1 cellular context compared by ENCODE assay signal in the genomic region with DNA sequence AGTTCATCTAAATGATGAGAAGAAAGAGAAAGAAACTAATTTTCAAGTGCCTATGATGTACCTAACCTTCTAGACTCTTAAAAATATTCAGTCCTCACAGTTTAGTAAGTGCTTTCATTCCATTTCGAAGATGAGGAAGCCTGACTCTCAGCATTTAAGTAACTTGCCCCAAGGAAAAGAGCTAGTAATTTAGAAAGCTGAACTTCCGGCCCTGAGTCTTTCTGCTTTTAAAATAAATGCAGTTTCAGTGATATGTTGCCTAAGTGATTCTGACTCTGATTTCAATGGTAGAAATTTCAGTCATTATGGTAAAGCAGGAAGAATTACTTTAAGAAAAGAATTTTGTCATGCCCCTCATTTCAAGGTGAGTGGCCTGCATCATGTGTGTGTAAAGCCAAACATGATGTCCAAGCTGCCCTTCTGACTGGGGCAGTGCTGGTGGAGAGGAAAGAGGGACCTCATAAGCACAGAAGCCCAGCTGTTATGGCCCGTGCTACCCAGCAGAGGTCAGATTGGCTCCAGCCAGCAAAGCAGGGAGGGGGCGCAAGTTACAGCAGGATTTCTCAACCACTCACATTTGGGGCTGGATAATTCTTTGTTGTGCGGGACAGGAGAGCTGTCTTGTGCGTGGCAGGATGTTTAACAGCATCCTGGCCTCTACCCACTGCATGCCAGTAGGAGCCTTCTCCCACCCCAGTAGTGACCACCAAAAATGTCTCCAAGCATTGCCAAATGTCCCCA.
A peak's percentile ranks its signal among the peaks of the same experiment; 100 is the strongest.
TF ChIP-seq lines count a peak whose summit lies in the region.

No MANE protein-coding gene starts in this region.

TF ChIP-seq in K562, 482 proteins besides CTCF, POLR2A, EP300 and RAD21:
- TF ChIP-seq, protein P1, sequence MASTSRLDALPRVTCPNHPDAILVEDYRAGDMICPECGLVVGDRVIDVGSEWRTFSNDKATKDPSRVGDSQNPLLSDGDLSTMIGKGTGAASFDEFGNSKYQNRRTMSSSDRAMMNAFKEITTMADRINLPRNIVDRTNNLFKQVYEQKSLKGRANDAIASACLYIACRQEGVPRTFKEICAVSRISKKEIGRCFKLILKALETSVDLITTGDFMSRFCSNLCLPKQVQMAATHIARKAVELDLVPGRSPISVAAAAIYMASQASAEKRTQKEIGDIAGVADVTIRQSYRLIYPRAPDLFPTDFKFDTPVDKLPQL (IDR thresholded peaks at IDR 0.05; ENCODE audit: extremely low read depth, insufficient read length): no peak
- TF ChIP-seq CEBPB (tag; IDR thresholded peaks at IDR 0.05): peak; percentile 39; the same call in 1 of the 2 replicates
- no peak for TF ChIP-seq ETS2 (tag; IDR thresholded peaks at IDR 0.05; ENCODE audit: borderline replicate concordance, poor library complexity, severe bottlenecking)
- TF ChIP-seq, protein P2, sequence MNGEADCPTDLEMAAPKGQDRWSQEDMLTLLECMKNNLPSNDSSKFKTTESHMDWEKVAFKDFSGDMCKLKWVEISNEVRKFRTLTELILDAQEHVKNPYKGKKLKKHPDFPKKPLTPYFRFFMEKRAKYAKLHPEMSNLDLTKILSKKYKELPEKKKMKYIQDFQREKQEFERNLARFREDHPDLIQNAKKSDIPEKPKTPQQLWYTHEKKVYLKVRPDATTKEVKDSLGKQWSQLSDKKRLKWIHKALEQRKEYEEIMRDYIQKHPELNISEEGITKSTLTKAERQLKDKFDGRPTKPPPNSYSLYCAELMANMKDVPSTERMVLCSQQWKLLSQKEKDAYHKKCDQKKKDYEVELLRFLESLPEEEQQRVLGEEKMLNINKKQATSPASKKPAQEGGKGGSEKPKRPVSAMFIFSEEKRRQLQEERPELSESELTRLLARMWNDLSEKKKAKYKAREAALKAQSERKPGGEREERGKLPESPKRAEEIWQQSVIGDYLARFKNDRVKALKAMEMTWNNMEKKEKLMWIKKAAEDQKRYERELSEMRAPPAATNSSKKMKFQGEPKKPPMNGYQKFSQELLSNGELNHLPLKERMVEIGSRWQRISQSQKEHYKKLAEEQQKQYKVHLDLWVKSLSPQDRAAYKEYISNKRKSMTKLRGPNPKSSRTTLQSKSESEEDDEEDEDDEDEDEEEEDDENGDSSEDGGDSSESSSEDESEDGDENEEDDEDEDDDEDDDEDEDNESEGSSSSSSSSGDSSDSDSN (IDR thresholded peaks at IDR 0.05; ENCODE audit: borderline replicate concordance in 1 of 2, low read depth in 2 of 2, low read length in 2 of 2): no peak
- TF ChIP-seq PHTF2 (CRISPR knock-in tag; IDR thresholded peaks at IDR 0.05): no peak
- TF ChIP-seq SMC3 (conservative IDR thresholded peaks at IDR 0.05; ENCODE audit: insufficient read depth, low read depth, low read length): peak; percentile 45; the same call in 1 of the 2 replicates
- TF ChIP-seq JUNB (CRISPR knock-in tag; conservative IDR thresholded peaks at IDR 0.05): no peak
- TF ChIP-seq STAG1 (CRISPR knock-in tag; IDR thresholded peaks at IDR 0.05; ENCODE audit: borderline replicate concordance): peak; percentile 30; the same call in 1 of the 2 replicates
- TF ChIP-seq ZNF707 (CRISPR knock-in tag; conservative IDR thresholded peaks at IDR 0.05): no peak
- TF ChIP-seq MAZ (CRISPR knock-in tag; conservative IDR thresholded peaks at IDR 0.05 in 1 of 2, IDR thresholded peaks at IDR 0.05 in 1 of 2): peak in 1 of 2 experiments; percentile 46; a peak in 1 of 4 replicates
- TF ChIP-seq, protein P3, sequence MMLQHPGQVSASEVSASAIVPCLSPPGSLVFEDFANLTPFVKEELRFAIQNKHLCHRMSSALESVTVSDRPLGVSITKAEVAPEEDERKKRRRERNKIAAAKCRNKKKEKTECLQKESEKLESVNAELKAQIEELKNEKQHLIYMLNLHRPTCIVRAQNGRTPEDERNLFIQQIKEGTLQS (IDR thresholded peaks at IDR 0.05): no peak
- TF ChIP-seq, protein P3 (CRISPR knock-in tag; conservative IDR thresholded peaks at IDR 0.05): no peak
- no peak for TF ChIP-seq PRMT5 (CRISPR knock-in tag; IDR thresholded peaks at IDR 0.05)
- TF ChIP-seq, protein P4, sequence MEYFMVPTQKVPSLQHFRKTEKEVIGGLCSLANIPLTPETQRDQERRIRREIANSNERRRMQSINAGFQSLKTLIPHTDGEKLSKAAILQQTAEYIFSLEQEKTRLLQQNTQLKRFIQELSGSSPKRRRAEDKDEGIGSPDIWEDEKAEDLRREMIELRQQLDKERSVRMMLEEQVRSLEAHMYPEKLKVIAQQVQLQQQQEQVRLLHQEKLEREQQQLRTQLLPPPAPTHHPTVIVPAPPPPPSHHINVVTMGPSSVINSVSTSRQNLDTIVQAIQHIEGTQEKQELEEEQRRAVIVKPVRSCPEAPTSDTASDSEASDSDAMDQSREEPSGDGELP (CRISPR knock-in tag; IDR thresholded peaks at IDR 0.05; ENCODE audit: borderline replicate concordance): peak; percentile 18; the same call in 1 of the 2 replicates
- no peak for TF ChIP-seq GATAD2A (IDR thresholded peaks at IDR 0.05)
- TF ChIP-seq SIRT6 (IDR thresholded peaks at IDR 0.05; ENCODE audit: low read depth, low read length): no peak
